7 cellular contexts compared by ENCODE assay signal in genomic region chr12:131809476-131810254, GRCh38. TPM values are rescaled to one million over a fixed set of nuclear protein-coding genes. Genes with fewer than 3 reads are reported as not detected.
DNase-seq lines count a peak whose midpoint lies in the region; ATAC-seq lines count a peak whose summit lies in the region.
"Not testable (repeated sequence)": the region's sequence is repeated elsewhere in the genome, so short reads cannot be mapped to it uniquely, and the experiment has no call there.

No MANE protein-coding gene starts in this region.

- not testable (repeated sequence) for H3K4me3 ChIP-seq in CD8-positive, alpha-beta memory T cell (ENCODE audit: low read length)

- H3K4me1 ChIP-seq in CD8-positive, alpha-beta memory T cell (ENCODE audit: insufficient read depth, low read length): not testable (repeated sequence)

- not testable (repeated sequence) for H3K4me1 Mint-ChIP-seq in CD8-positive, alpha-beta memory T cell; T-helper 17 cell; activated CD4-positive, alpha-beta memory T cell treated with anti-CD3 and anti-CD28 coated beads, Interleukin-2, amount 10 ng/mL, durations not matched to agents 7 days and 5 days; activated T-helper 1 cell treated with anti-CD3 and anti-CD28 coated beads, Interleukin-12 subunit alpha, Interleukin-12 subunit beta, Interleukin-2, Interleukin-4 antibody, amounts not matched to agents 30 ng/mL and 10 ng/mL and 1 ng/mL, durations not matched to agents 14 hours and 24 hours and 36 hours (ENCODE audit: low read depth); activated naive CD8-positive, alpha-beta T cell treated with anti-CD3 and anti-CD28 coated beads for 36 hours; memory B cell; stimulated activated effector memory CD8-positive, alpha-beta T cell treated with anti-CD3 and anti-CD28 coated beads, Interleukin-12 subunit alpha, Interleukin-12 subunit beta, amount 100 ng/mL, for 72 hours

- H3K27me3 ChIP-seq in CD8-positive, alpha-beta memory T cell (ENCODE audit: insufficient read depth, low read length, poor library complexity, severe bottlenecking): not testable (repeated sequence)

- not testable (repeated sequence) for H3K36me3 ChIP-seq in CD8-positive, alpha-beta memory T cell (ENCODE audit: insufficient read depth, low read length)

- intact Hi-C loops in activated T-helper 1 cell treated with anti-CD3 and anti-CD28 coated beads, Interleukin-12 subunit alpha, Interleukin-12 subunit beta, Interleukin-2, Interleukin-4 antibody, amounts not matched to agents 30 ng/mL and 10 ng/mL and 1 ng/mL, durations not matched to agents 14 hours and 24 hours and 36 hours (cut with micrococcal nuclease): not testable (repeated sequence)

- peaks cover 10 to 13% (median 12%) of the 10 kb centered on the region in 5 donors for H3K9me3 Mint-ChIP-seq in CD8-positive, alpha-beta memory T cell
- peaks cover 17% of the 10 kb centered on the region for H3K9me3 Mint-ChIP-seq in activated CD4-positive, alpha-beta memory T cell treated with anti-CD3 and anti-CD28 coated beads, Interleukin-2, amount 10 ng/mL, durations not matched to agents 7 days and 5 days
- peaks cover 20% of the 10 kb centered on the region for H3K9me3 Mint-ChIP-seq in activated T-helper 1 cell treated with anti-CD3 and anti-CD28 coated beads, Interleukin-12 subunit alpha, Interleukin-12 subunit beta, Interleukin-2, Interleukin-4 antibody, amounts not matched to agents 30 ng/mL and 10 ng/mL and 1 ng/mL, durations not matched to agents 14 hours and 24 hours and 36 hours
- H3K9me3 Mint-ChIP-seq in activated naive CD8-positive, alpha-beta T cell treated with anti-CD3 and anti-CD28 coated beads for 36 hours: peaks cover 11% of the 10 kb centered on the region
- H3K9me3 Mint-ChIP-seq in memory B cell; stimulated activated effector memory CD8-positive, alpha-beta T cell treated with anti-CD3 and anti-CD28 coated beads, Interleukin-12 subunit alpha, Interleukin-12 subunit beta, amount 100 ng/mL, for 72 hours: not testable (repeated sequence)

- CTCF ChIA-PET in CD8-positive, alpha-beta memory T cell (lab: Charles Lee); activated CD4-positive, alpha-beta memory T cell treated with anti-CD3 and anti-CD28 coated beads, Interleukin-2, amount 10 ng/mL, durations not matched to agents 7 days and 5 days (lab: Charles Lee): not testable (repeated sequence)

- POLR2A ChIA-PET in CD8-positive, alpha-beta memory T cell (lab: Charles Lee): interaction anchor here (0.7 kb wide), 1 partner anchor 118 kb away, joined by 3 read pairs; no protein-coding TSS in a partner anchor
- POLR2A ChIA-PET in activated CD4-positive, alpha-beta memory T cell treated with anti-CD3 and anti-CD28 coated beads, Interleukin-2, amount 10 ng/mL, durations not matched to agents 7 days and 5 days (lab: Charles Lee): not testable (repeated sequence)

- DNase-seq in CD8-positive, alpha-beta memory T cell; T-helper 17 cell; activated CD4-positive, alpha-beta memory T cell treated with anti-CD3 and anti-CD28 coated beads, Interleukin-2, amount 10 ng/mL, durations not matched to agents 7 days and 5 days; activated T-helper 1 cell treated with anti-CD3 and anti-CD28 coated beads, Interleukin-12 subunit alpha, Interleukin-12 subunit beta, Interleukin-2, Interleukin-4 antibody, amounts not matched to agents 30 ng/mL and 10 ng/mL and 1 ng/mL, durations not matched to agents 14 hours and 24 hours and 36 hours (ENCODE audit: low spot score); activated naive CD8-positive, alpha-beta T cell treated with anti-CD3 and anti-CD28 coated beads for 36 hours; memory B cell (ENCODE audit: low spot score in 2 of 2); stimulated activated effector memory CD8-positive, alpha-beta T cell treated with anti-CD3 and anti-CD28 coated beads, Interleukin-12 subunit alpha, Interleukin-12 subunit beta, amount 100 ng/mL, for 72 hours (ENCODE audit: low spot score in 2 of 2): not testable (repeated sequence)

- H3K27me3 Mint-ChIP-seq in CD8-positive, alpha-beta memory T cell; T-helper 17 cell; activated CD4-positive, alpha-beta memory T cell treated with anti-CD3 and anti-CD28 coated beads, Interleukin-2, amount 10 ng/mL, durations not matched to agents 7 days and 5 days; activated T-helper 1 cell treated with anti-CD3 and anti-CD28 coated beads, Interleukin-12 subunit alpha, Interleukin-12 subunit beta, Interleukin-2, Interleukin-4 antibody, amounts not matched to agents 30 ng/mL and 10 ng/mL and 1 ng/mL, durations not matched to agents 14 hours and 24 hours and 36 hours (ENCODE audit: insufficient read depth); activated naive CD8-positive, alpha-beta T cell treated with anti-CD3 and anti-CD28 coated beads for 36 hours; memory B cell: not testable (repeated sequence)

- not testable (repeated sequence) for H3K36me3 Mint-ChIP-seq in CD8-positive, alpha-beta memory T cell; T-helper 17 cell (ENCODE audit: low read depth); activated T-helper 1 cell treated with anti-CD3 and anti-CD28 coated beads, Interleukin-12 subunit alpha, Interleukin-12 subunit beta, Interleukin-2, Interleukin-4 antibody, amounts not matched to agents 30 ng/mL and 10 ng/mL and 1 ng/mL, durations not matched to agents 14 hours and 24 hours and 36 hours (ENCODE audit: low read depth); memory B cell; stimulated activated effector memory CD8-positive, alpha-beta T cell treated with anti-CD3 and anti-CD28 coated beads, Interleukin-12 subunit alpha, Interleukin-12 subunit beta, amount 100 ng/mL, for 72 hours
- peaks cover 13% of the 10 kb centered on the region for H3K36me3 Mint-ChIP-seq in activated CD4-positive, alpha-beta memory T cell treated with anti-CD3 and anti-CD28 coated beads, Interleukin-2, amount 10 ng/mL, durations not matched to agents 7 days and 5 days (ENCODE audit: low read depth)
- H3K36me3 Mint-ChIP-seq in activated naive CD8-positive, alpha-beta T cell treated with anti-CD3 and anti-CD28 coated beads for 36 hours: peaks cover 11% of the 10 kb centered on the region

- peak overlapping the region in 1 of 8 donors; percentile 38 for H3K27ac Mint-ChIP-seq in CD8-positive, alpha-beta memory T cell
- H3K27ac Mint-ChIP-seq in T-helper 17 cell; activated naive CD8-positive, alpha-beta T cell treated with anti-CD3 and anti-CD28 coated beads for 36 hours; memory B cell; stimulated activated effector memory CD8-positive, alpha-beta T cell treated with anti-CD3 and anti-CD28 coated beads, Interleukin-12 subunit alpha, Interleukin-12 subunit beta, amount 100 ng/mL, for 72 hours: not testable (repeated sequence)
- H3K27ac Mint-ChIP-seq in activated CD4-positive, alpha-beta memory T cell treated with anti-CD3 and anti-CD28 coated beads, Interleukin-2, amount 10 ng/mL, durations not matched to agents 7 days and 5 days: peak overlapping the region; percentile 21
- H3K27ac Mint-ChIP-seq in activated T-helper 1 cell treated with anti-CD3 and anti-CD28 coated beads, Interleukin-12 subunit alpha, Interleukin-12 subunit beta, Interleukin-2, Interleukin-4 antibody, amounts not matched to agents 30 ng/mL and 10 ng/mL and 1 ng/mL, durations not matched to agents 14 hours and 24 hours and 36 hours: peak overlapping the region; percentile 48

- peak overlapping the region in 6 of 7 donors; percentile 47 to 72 (median 64) for H3K4me3 Mint-ChIP-seq in CD8-positive, alpha-beta memory T cell
- peak overlapping the region; percentile 79 for H3K4me3 Mint-ChIP-seq in T-helper 17 cell
- peak overlapping the region; percentile 55 for H3K4me3 Mint-ChIP-seq in activated CD4-positive, alpha-beta memory T cell treated with anti-CD3 and anti-CD28 coated beads, Interleukin-2, amount 10 ng/mL, durations not matched to agents 7 days and 5 days
- peak overlapping the region; percentile 59 for H3K4me3 Mint-ChIP-seq in activated T-helper 1 cell treated with anti-CD3 and anti-CD28 coated beads, Interleukin-12 subunit alpha, Interleukin-12 subunit beta, Interleukin-2, Interleukin-4 antibody, amounts not matched to agents 30 ng/mL and 10 ng/mL and 1 ng/mL, durations not matched to agents 14 hours and 24 hours and 36 hours
- H3K4me3 Mint-ChIP-seq in activated naive CD8-positive, alpha-beta T cell treated with anti-CD3 and anti-CD28 coated beads for 36 hours: peak overlapping the region; percentile 71
- peak overlapping the region; percentile 53 for H3K4me3 Mint-ChIP-seq in memory B cell
- H3K4me3 Mint-ChIP-seq in stimulated activated effector memory CD8-positive, alpha-beta T cell treated with anti-CD3 and anti-CD28 coated beads, Interleukin-12 subunit alpha, Interleukin-12 subunit beta, amount 100 ng/mL, for 72 hours: peak overlapping the region; percentile 70

- not testable (repeated sequence) for ATAC-seq in T-helper 17 cell; memory B cell (ENCODE audit: low read depth); stimulated activated effector memory CD8-positive, alpha-beta T cell treated with anti-CD3 and anti-CD28 coated beads, Interleukin-12 subunit alpha, Interleukin-12 subunit beta, amount 100 ng/mL, for 72 hours

- H3K27ac ChIP-seq in CD8-positive, alpha-beta memory T cell (ENCODE audit: low read depth, low read length): not testable (repeated sequence)

- H3K9me3 ChIP-seq in CD8-positive, alpha-beta memory T cell (ENCODE audit: low read length); T-helper 17 cell (ENCODE audit: control insufficient read depth, low read length, poor library complexity, severe bottlenecking): not testable (repeated sequence)

RNA-seq across cellular contexts. Expression of gene MMP17, which starts 18.5 kb away (rescaled TPM):
- under 1 TPM in 1 of 2 experiments, not detected in 1; 0.29 TPM for total RNA-seq in CD8-positive, alpha-beta memory T cell
- polyA plus RNA-seq in CD8-positive, alpha-beta memory T cell: not detected
- total RNA-seq in T-helper 17 cell: 1 to 10 TPM in 1 of 2 donors, not detected in 1; 2.5 TPM
- total RNA-seq in activated CD4-positive, alpha-beta memory T cell treated with anti-CD3 and anti-CD28 coated beads, Interleukin-2, amount 10 ng/mL, durations not matched to agents 7 days and 5 days: 1 to 10 TPM in 1 of 2 experiments, under 1 TPM in 1; 0.48 to 1.1 TPM
- total RNA-seq in activated T-helper 1 cell treated with anti-CD3 and anti-CD28 coated beads, Interleukin-12 subunit alpha, Interleukin-12 subunit beta, Interleukin-2, Interleukin-4 antibody, amounts not matched to agents 30 ng/mL and 10 ng/mL and 1 ng/mL, durations not matched to agents 14 hours and 24 hours and 36 hours: 0.39 and 0.81 TPM in 2 replicates
- total RNA-seq in activated naive CD8-positive, alpha-beta T cell treated with anti-CD3 and anti-CD28 coated beads for 36 hours: under 1 TPM in 1 of 2 experiments, not detected in 1; 0.32 TPM
